Comparison of ENCODE assay signal across 1 cellular context in genomic region chr5:141957367-141957993, GRCh38.
TF ChIP-seq lines count a peak whose summit lies in the region.

No MANE protein-coding gene starts in this region.

TF ChIP-seq in K562, 482 proteins besides CTCF, POLR2A, EP300 and RAD21:
- TF ChIP-seq SMAD4 (CRISPR knock-in tag; conservative IDR thresholded peaks at IDR 0.05) (0 out of 2 replicates have a peak, but pooled peaks have one; percentile 19), ZNF584 (CRISPR knock-in tag; IDR thresholded peaks at IDR 0.05; ENCODE audit: low read depth) (peak; percentile 71; the same call in 1 of the 2 replicates), ZBTB33 (CRISPR knock-in tag; IDR thresholded peaks at IDR 0.05) (peak; percentile 87), PHB2 (IDR thresholded peaks at IDR 0.05; ENCODE audit: low read depth) (no peak), CXXC5 (CRISPR knock-in tag; IDR thresholded peaks at IDR 0.05) (peak; percentile 12; the same call in 1 of the 2 replicates), CEBPB (tag; IDR thresholded peaks at IDR 0.05) (peak; percentile 42; the same call in 1 of the 2 replicates), CEBPG (CRISPR knock-in tag; IDR thresholded peaks at IDR 0.05) (peak; percentile 85), CEBPG (tag; conservative IDR thresholded peaks at IDR 0.05 in 1 of 2, IDR thresholded peaks at IDR 0.05 in 1 of 2) (peak; percentile 70 to 93), TRIM24 (IDR thresholded peaks at IDR 0.05) (peak; percentile 49 to 63; a peak in 2 of 4 replicates), RBFOX2 (IDR thresholded peaks at IDR 0.05; ENCODE audit: low read depth, low read length) (peak; percentile 35; the same call in 1 of the 2 replicates), PML (IDR thresholded peaks at IDR 0.05; ENCODE audit: low read length) (no peak), ATF3 (IDR thresholded peaks at IDR 0.05) (peak; percentile 81), ATF3 (CRISPR knock-in tag; conservative IDR thresholded peaks at IDR 0.05) (no peak), ZNF589 (CRISPR knock-in tag; IDR thresholded peaks at IDR 0.05; ENCODE audit: low read depth) (peak; percentile 55; the same call in 1 of the 2 replicates), ATF4 (CRISPR knock-in tag; IDR thresholded peaks at IDR 0.05) (peak; percentile 82; the same call in 1 of the 2 replicates), TCF7L2 (IDR thresholded peaks at IDR 0.05; ENCODE audit: low read depth, low read length) (no peak), ZNF12 (CRISPR knock-in tag; IDR thresholded peaks at IDR 0.05) (no peak)
